Comparison of ENCODE assay signal across 11 cellular contexts in the genomic region with DNA sequence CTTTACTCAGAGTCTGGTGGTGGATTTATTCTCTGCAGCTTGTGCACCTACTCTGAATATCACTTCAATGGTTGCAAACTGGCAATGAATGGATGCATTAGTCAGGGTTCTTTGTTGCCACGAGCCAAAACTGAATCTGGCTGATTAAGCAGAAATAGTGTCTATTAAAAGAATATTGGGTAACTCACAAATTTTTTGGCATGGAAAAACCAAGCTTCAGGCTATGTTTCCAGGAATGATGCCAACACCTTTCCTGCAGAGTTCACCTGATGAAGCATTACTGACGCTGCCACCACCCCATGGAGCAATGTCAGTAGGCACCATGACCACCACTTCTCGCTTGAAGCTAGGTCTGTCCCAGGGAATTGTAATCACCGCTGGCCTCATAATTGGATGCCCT.
"Had no signal": no experiment of that assay in that cellular context is flagged by ENCODE, and none has a peak within 500 bp of the region (broad histone marks: within the 10 kb centered on the region; RNA-seq: fewer than 3 reads in every experiment).

No MANE protein-coding gene starts in this region.

- DNase-seq: activated CD4-positive, CD25-positive, alpha-beta regulatory T cell treated with anti-CD3 and anti-CD28 coated beads, Interleukin-2, amount 50 U/mL, for 72 hours; activated naive CD4-positive, alpha-beta T cell; activated naive CD8-positive, alpha-beta T cell treated with anti-CD3 and anti-CD28 coated beads, Interleukin-2, amount 10 ng/mL, durations not matched to agents 7 days and 5 days; activated T-cell treated with anti-CD3 and anti-CD28 coated beads for 4 hours; anterior cingulate cortex; esophagus squamous epithelium; hypothalamus; stimulated activated CD4-positive, alpha-beta T cell treated with anti-CD3 and anti-CD28 coated beads, Interleukin-2, amount 100 ng/mL, for 24 hours; stimulated activated naive B cell treated with anti-CD40 and anti-IgM and Interleukin-4, amounts not matched to agents 10 μg/mL and 1 μg/mL and 100 μg/mL, for 72 hours; thyroid gland had no signal

- H3K4me3 ChIP-seq: breast epithelium, esophagus squamous epithelium, thyroid gland had no signal

- H3K27ac ChIP-seq: breast epithelium, esophagus squamous epithelium, thyroid gland had no signal

- H3K4me1 ChIP-seq: breast epithelium, esophagus squamous epithelium, thyroid gland had no signal

- ATAC-seq: stimulated activated naive B cell treated with anti-CD40 and anti-IgM and Interleukin-4, amounts not matched to agents 10 μg/mL and 1 μg/mL and 100 μg/mL, for 72 hours had no signal

- H3K27me3 ChIP-seq: breast epithelium, thyroid gland had no signal

- H3K36me3 ChIP-seq: breast epithelium, esophagus squamous epithelium, thyroid gland had no signal

- H3K9me3 ChIP-seq: breast epithelium, esophagus squamous epithelium, thyroid gland had no signal
